In genomic region chr10:8245131-8246117, GRCh38 we compare ENCODE assay signal across 15 cellular contexts.
DNase-seq lines count a peak whose midpoint lies in the region; ATAC-seq lines count a peak whose summit lies in the region.
"Had no signal": no experiment of that assay in that cellular context is flagged by ENCODE, and none has a peak within 500 bp of the region (broad histone marks: within the 10 kb centered on the region; RNA-seq: fewer than 3 reads in every experiment).

No MANE protein-coding gene starts in this region.

- H3K27me3 Mint-ChIP-seq in stimulated activated naive CD8-positive, alpha-beta T cell treated with anti-CD3 and anti-CD28 coated beads, Interleukin-15, Interleukin-2, amounts not matched to agents 100 ng/mL and 50 ng/mL, for 24 hours: no peaks in the 10 kb centered on the region
- no peaks in the 10 kb centered on the region for H3K27me3 Mint-ChIP-seq in activated naive CD8-positive, alpha-beta T cell treated with anti-CD3 and anti-CD28 coated beads for 36 hours

- H3K4me1 Mint-ChIP-seq in stimulated activated naive CD8-positive, alpha-beta T cell treated with anti-CD3 and anti-CD28 coated beads, Interleukin-15, Interleukin-2, amounts not matched to agents 100 ng/mL and 50 ng/mL, for 24 hours (ENCODE audit: low read depth): peaks cover 58% of the 10 kb centered on the region
- H3K4me1 Mint-ChIP-seq in activated naive CD8-positive, alpha-beta T cell treated with anti-CD3 and anti-CD28 coated beads for 36 hours: peaks cover 47% of the 10 kb centered on the region

- H3K27ac Mint-ChIP-seq in stimulated activated naive CD8-positive, alpha-beta T cell treated with anti-CD3 and anti-CD28 coated beads, Interleukin-15, Interleukin-2, amounts not matched to agents 100 ng/mL and 50 ng/mL, for 24 hours: peak overlapping the region; percentile 84
- H3K27ac Mint-ChIP-seq in activated naive CD8-positive, alpha-beta T cell treated with anti-CD3 and anti-CD28 coated beads for 36 hours: peak overlapping the region; percentile 82
- H3K27ac Mint-ChIP-seq: progenitor cell of endocrine pancreas had no signal

- ATAC-seq in stimulated activated naive CD8-positive, alpha-beta T cell treated with anti-CD3 and anti-CD28 coated beads, Interleukin-15, Interleukin-2, amounts not matched to agents 100 U/mL and 50 U/mL, for 24 hours: no peak
- peak; percentile 46 for ATAC-seq in HG03442 (IDR thresholded peaks at IDR 0.05; ENCODE audit: unreplicated experiment)
- no peak for ATAC-seq in GM18867 (IDR thresholded peaks at IDR 0.05; ENCODE audit: unreplicated experiment)
- no peak for ATAC-seq in HG02938 (IDR thresholded peaks at IDR 0.05; ENCODE audit: unreplicated experiment)

- H3K36me3 Mint-ChIP-seq in stimulated activated naive CD8-positive, alpha-beta T cell treated with anti-CD3 and anti-CD28 coated beads, Interleukin-15, Interleukin-2, amounts not matched to agents 100 ng/mL and 50 ng/mL, for 24 hours (ENCODE audit: low read depth): peaks cover 10% of the 10 kb centered on the region
- H3K36me3 Mint-ChIP-seq in activated naive CD8-positive, alpha-beta T cell treated with anti-CD3 and anti-CD28 coated beads for 36 hours: peaks cover 10% of the 10 kb centered on the region

- no peak for DNase-seq in stimulated activated naive CD8-positive, alpha-beta T cell treated with anti-CD3 and anti-CD28 coated beads, Interleukin-15, Interleukin-2, amounts not matched to agents 100 U/mL and 50 U/mL, for 24 hours
- DNase-seq in activated naive CD8-positive, alpha-beta T cell treated with anti-CD3 and anti-CD28 coated beads for 36 hours: no peak
- DNase-seq in SIG-M5 treated with dmso at 0.1 percent for 504 hours (lab: John Stamatoyannopoulos, UW; ENCODE audit: unreplicated experiment) (no peak), NCI-H2081 treated with DMSO at 0.1 percent for 48 hours (lab: John Stamatoyannopoulos, UW) (no peak)
- DNase-seq: activated gamma-delta T cell; AML-193; esophagus squamous epithelium; NCI-H1048; RPMI8226; stimulated activated CD4-positive, alpha-beta T cell treated with anti-CD3 and anti-CD28 coated beads, Interleukin-1b, Interleukin-23, amount 100 ng/mL, for 48 hours had no signal

- peak overlapping the region; percentile 48 for H3K4me3 Mint-ChIP-seq in stimulated activated naive CD8-positive, alpha-beta T cell treated with anti-CD3 and anti-CD28 coated beads, Interleukin-15, Interleukin-2, amounts not matched to agents 100 ng/mL and 50 ng/mL, for 24 hours
- peak overlapping the region; percentile 24 for H3K4me3 Mint-ChIP-seq in activated naive CD8-positive, alpha-beta T cell treated with anti-CD3 and anti-CD28 coated beads for 36 hours

- peaks cover 21% of the 10 kb centered on the region for H3K9me3 Mint-ChIP-seq in stimulated activated naive CD8-positive, alpha-beta T cell treated with anti-CD3 and anti-CD28 coated beads, Interleukin-15, Interleukin-2, amounts not matched to agents 100 ng/mL and 50 ng/mL, for 24 hours
- peaks cover 9% of the 10 kb centered on the region for H3K9me3 Mint-ChIP-seq in activated naive CD8-positive, alpha-beta T cell treated with anti-CD3 and anti-CD28 coated beads for 36 hours
